In genomic region chr5:132190161-132190817, GRCh38 we compare ENCODE assay signal across 1 cellular context.
TF ChIP-seq lines count a peak whose summit lies in the region.

No MANE protein-coding gene starts in this region.

TF ChIP-seq in K562, 482 proteins besides CTCF, POLR2A, EP300 and RAD21 (continued from another document and continues in another):
- TF ChIP-seq SFPQ (IDR thresholded peaks at IDR 0.05; ENCODE audit: low read depth, low read length) (no peak), GATAD2A (IDR thresholded peaks at IDR 0.05) (no peak), RCOR1 (IDR thresholded peaks at IDR 0.05; ENCODE audit: borderline replicate concordance in 1 of 2, low read depth in 2 of 2, low read length in 2 of 2) (0 out of 4 replicates have a peak, but pooled peaks of 1 of the 2 experiments have one; percentile 7), MEF2D (tag; conservative IDR thresholded peaks at IDR 0.05; ENCODE audit: low read depth) (no peak), TFAP4 (CRISPR knock-in tag; IDR thresholded peaks at IDR 0.05; ENCODE audit: borderline replicate concordance) (peak; percentile 73; the same call in 1 of the 2 replicates), ELF2 (CRISPR knock-in tag; IDR thresholded peaks at IDR 0.05) (no peak), SMC3 (conservative IDR thresholded peaks at IDR 0.05; ENCODE audit: insufficient read depth, low read depth, low read length) (peak; percentile 45; the same call in 1 of the 2 replicates), ZBTB9 (CRISPR knock-in tag; IDR thresholded peaks at IDR 0.05) (no peak), ZNF212 (CRISPR knock-in tag; IDR thresholded peaks at IDR 0.05) (no peak), ETV5 (CRISPR knock-in tag; IDR thresholded peaks at IDR 0.05; ENCODE audit: low read depth) (peak; percentile 49; the same call in 1 of the 2 replicates), RHOXF2B (CRISPR knock-in tag; conservative IDR thresholded peaks at IDR 0.05) (no peak), NFIC (IDR thresholded peaks at IDR 0.05) (no peak), ZNF24 (IDR thresholded peaks at IDR 0.05) (no peak), ZNF740 (CRISPR knock-in tag; IDR thresholded peaks at IDR 0.05) (no peak), ZNF740 (tag; IDR thresholded peaks at IDR 0.05) (no peak), NFXL1 (CRISPR knock-in tag; IDR thresholded peaks at IDR 0.05) (no peak), MAFG (tag; conservative IDR thresholded peaks at IDR 0.05) (peak; percentile 51; the same call in 1 of the 2 replicates), ID3 (CRISPR knock-in tag; IDR thresholded peaks at IDR 0.05) (no peak), ID3 (tag; IDR thresholded peaks at IDR 0.05) (no peak), E2F8 (IDR thresholded peaks at IDR 0.05; ENCODE audit: low read depth, partially characterized antibody) (no peak), PBX2 (CRISPR knock-in tag; IDR thresholded peaks at IDR 0.05; ENCODE audit: low read depth) (no peak), PBX2 (tag; conservative IDR thresholded peaks at IDR 0.05; ENCODE audit: low read depth) (no peak), ARID1B (IDR thresholded peaks at IDR 0.05) (no peak), ZNF239 (CRISPR knock-in tag; IDR thresholded peaks at IDR 0.05) (no peak), CCAR2 (IDR thresholded peaks at IDR 0.05; ENCODE audit: low read depth, low read length) (no peak), KDM2B (CRISPR knock-in tag; IDR thresholded peaks at IDR 0.05) (no peak), FUS (optimal IDR thresholded peaks at IDR 0.05; ENCODE audit: low read depth, low read length) (no peak), GATAD2B (IDR thresholded peaks at IDR 0.05; ENCODE audit: borderline replicate concordance) (0 out of 2 replicates have a peak, but pooled peaks have one; percentile 16), ZNF274 (IDR thresholded peaks at IDR 0.05; ENCODE audit: borderline replicate concordance, low read depth, low read length) (no peak), ZNF407 (IDR thresholded peaks at IDR 0.05; ENCODE audit: low read depth) (no peak), CXXC5 (CRISPR knock-in tag; IDR thresholded peaks at IDR 0.05) (0 out of 2 replicates have a peak, but pooled peaks have one; percentile 39), VEZF1 (CRISPR knock-in tag; IDR thresholded peaks at IDR 0.05) (peak; percentile 30), HDGF (IDR thresholded peaks at IDR 0.05) (no peak), ZBTB12 (CRISPR knock-in tag; IDR thresholded peaks at IDR 0.05) (no peak), FOS (IDR thresholded peaks at IDR 0.05; ENCODE audit: extremely low read depth, insufficient read length) (no peak), TOE1 (IDR thresholded peaks at IDR 0.05; ENCODE audit: borderline replicate concordance) (no peak), TOE1 (CRISPR knock-in tag; IDR thresholded peaks at IDR 0.05; ENCODE audit: borderline replicate concordance, low read depth) (no peak), PML (IDR thresholded peaks at IDR 0.05; ENCODE audit: low read length) (0 out of 2 replicates have a peak, but pooled peaks have one; percentile 14), FOXP1 (CRISPR knock-in tag; IDR thresholded peaks at IDR 0.05) (no peak)
